ENCODE assay signal across 8 cellular contexts in genomic region chr3:108090066-108090700, GRCh38. TPM values are rescaled to one million over a fixed set of nuclear protein-coding genes. Genes with fewer than 3 reads are reported as not detected.
A peak's percentile ranks its signal among the peaks of the same experiment; 100 is the strongest.
DNase-seq lines count a peak whose midpoint lies in the region; ATAC-seq and TF ChIP-seq lines count a peak whose summit lies in the region.

No MANE protein-coding gene starts in this region.

- H2AK5ac ChIP-seq in mesenchymal stem cell (ENCODE audit: low read length, severe bottlenecking) = no peak overlapping the region

- peak overlapping the region; percentile 63 to 93 for H3K4ac ChIP-seq in mesenchymal stem cell (ENCODE audit: low read depth in 1 of 2, low read length in 2 of 2)

- H3K36me3 Mint-ChIP-seq in activated CD4-positive, alpha-beta memory T cell treated with anti-CD3 and anti-CD28 coated beads, Interleukin-2, amount 10 ng/mL, durations not matched to agents 7 days and 5 days (ENCODE audit: low read depth) = peaks cover 25% of the 10 kb centered on the region

- H3K9me3 ChIP-seq in HCT116 (ENCODE audit: control insufficient read depth in 1 of 2, insufficient read depth in 1 of 2, low read depth in 1 of 2, low read length in 2 of 2) = no peaks in the 10 kb centered on the region
- H3K9me3 ChIP-seq in mesenchymal stem cell (ENCODE audit: control insufficient read depth, low read length) = no peaks in the 10 kb centered on the region

- H3K4me1 ChIP-seq in HCT116 (ENCODE audit: control insufficient read depth in 1 of 2, insufficient read depth in 2 of 2, low read length in 2 of 2) = peaks cover 0 to 19% of the 10 kb centered on the region in 2 experiments; a peak in 2 of 4 replicates
- H3K4me1 ChIP-seq in mesenchymal stem cell (ENCODE audit: control insufficient read depth, insufficient read depth, low read depth, low read length) = peaks cover 5% of the 10 kb centered on the region

- peak overlapping the region; percentile 57; the same call in 1 of the 2 replicates for H3K27ac ChIP-seq in HCT116 (ENCODE audit: low read depth, low read length)
- H3K27ac ChIP-seq in mesenchymal stem cell (ENCODE audit: low read length, poor library complexity, severe bottlenecking) = no peak overlapping the region

- POLR2A ChIA-PET in HCT116 (lab: Charles Lee) = interaction anchor here (1.4 kb wide), 1 partner anchor 370 kb away, joined by 3 read pairs; no protein-coding TSS in a partner anchor
- POLR2A ChIA-PET in activated CD4-positive, alpha-beta memory T cell treated with anti-CD3 and anti-CD28 coated beads, Interleukin-2, amount 10 ng/mL, durations not matched to agents 7 days and 5 days (lab: Charles Lee) = interaction anchor here (0.6 to 10.5 kb wide), 25 partner anchors 10 to 732 kb away, joined by 3 to 259 read pairs (median 5); partner anchors contain the start of genes IFT57 and TRAT1

- H4K8ac ChIP-seq in mesenchymal stem cell (ENCODE audit: low read length) = peak overlapping the region; percentile 65

- H3K27me3 Mint-ChIP-seq in activated CD4-positive, alpha-beta memory T cell treated with anti-CD3 and anti-CD28 coated beads, Interleukin-2, amount 10 ng/mL, durations not matched to agents 7 days and 5 days = no peaks in the 10 kb centered on the region

- peak; percentile 52 for DNase-seq in ELF-1 (ENCODE audit: low read depth, low spot score)
- no peak for DNase-seq in HCT116 (ENCODE audit: low read depth, low spot score)
- DNase-seq in NCI-H2029 treated with DMSO at 0.1 percent for 48 hours (lab: John Stamatoyannopoulos, UW) = peak; percentile 28
- DNase-seq in activated CD4-positive, alpha-beta memory T cell treated with anti-CD3 and anti-CD28 coated beads, Interleukin-2, amount 10 ng/mL, durations not matched to agents 7 days and 5 days = peak; percentile 61
- peak; percentile 37 for DNase-seq in effector CD8-positive, alpha-beta T cell (lab: John Stamatoyannopoulos, UW)
- peak; percentile 67 for DNase-seq in mesenchymal stem cell
- DNase-seq in stimulated activated CD8-positive, alpha-beta memory T cell treated with anti-CD3 and anti-CD28 coated beads, Interleukin-12 subunit alpha, Interleukin-12 subunit beta, amount 100 ng/mL, for 24 hours (ENCODE audit: extremely low read depth) = peak; percentile 24

- no peak for TF ChIP-seq RAD21 in HCT116 (IDR thresholded peaks at IDR 0.05; ENCODE audit: low read depth)

- H3K4me1 Mint-ChIP-seq in activated CD4-positive, alpha-beta memory T cell treated with anti-CD3 and anti-CD28 coated beads, Interleukin-2, amount 10 ng/mL, durations not matched to agents 7 days and 5 days = peaks cover 25% of the 10 kb centered on the region

- peak overlapping the region; percentile 86 for H2BK15ac ChIP-seq in mesenchymal stem cell (ENCODE audit: low read depth, poor library complexity, severe bottlenecking)

- TSS peak; percentile 39 for BruUV-seq in HCT116 (replicated peaks; lab: Mats Ljungman, UMichigan)

- no peak for TF ChIP-seq POLR2A in HCT116 (IDR thresholded peaks at IDR 0.05; ENCODE audit: borderline replicate concordance, extremely low read depth, insufficient read depth, insufficient read length)

- H3K79me2 ChIP-seq in HCT116 (ENCODE audit: insufficient read depth, low read length) = peaks cover 23% of the 10 kb centered on the region

- no peak overlapping the region for H4K91ac ChIP-seq in mesenchymal stem cell (ENCODE audit: low read length)

- H3K4me3 Mint-ChIP-seq in activated CD4-positive, alpha-beta memory T cell treated with anti-CD3 and anti-CD28 coated beads, Interleukin-2, amount 10 ng/mL, durations not matched to agents 7 days and 5 days = peak overlapping the region; percentile 99

- H2BK5ac ChIP-seq in mesenchymal stem cell (ENCODE audit: low read depth, low read length, poor library complexity, severe bottlenecking) = no peak overlapping the region

- H3K27me3 ChIP-seq in HCT116 (ENCODE audit: insufficient read depth, low read length) (no peaks in the 10 kb centered on the region), mesenchymal stem cell (ENCODE audit: control insufficient read depth in 1 of 2, insufficient read depth in 1 of 2, low read length in 2 of 2) (no peaks in the 10 kb centered on the region)

- H3K27ac Mint-ChIP-seq in activated CD4-positive, alpha-beta memory T cell treated with anti-CD3 and anti-CD28 coated beads, Interleukin-2, amount 10 ng/mL, durations not matched to agents 7 days and 5 days = peak overlapping the region; percentile 99

- H2AFZ ChIP-seq in HCT116 (ENCODE audit: low read depth, low read length, poor library complexity, severe bottlenecking) (no peak overlapping the region), mesenchymal stem cell (ENCODE audit: low read depth, low read length) (peak overlapping the region; percentile 95)

- H2BK12ac ChIP-seq in mesenchymal stem cell (ENCODE audit: low read length in 2 of 2) = peak overlapping the region in 1 of 2 experiments; percentile 74

- peaks cover 3% of the 10 kb centered on the region for H3K9me3 Mint-ChIP-seq in activated CD4-positive, alpha-beta memory T cell treated with anti-CD3 and anti-CD28 coated beads, Interleukin-2, amount 10 ng/mL, durations not matched to agents 7 days and 5 days

- H3K79me1 ChIP-seq in mesenchymal stem cell (replicated peaks; ENCODE audit: low read length, poor library complexity, severe bottlenecking) = peaks cover 10% of the 10 kb centered on the region

- CTCF ChIA-PET in HCT116 (lab: Charles Lee) = no interaction called here
- CTCF ChIA-PET in activated CD4-positive, alpha-beta memory T cell treated with anti-CD3 and anti-CD28 coated beads, Interleukin-2, amount 10 ng/mL, durations not matched to agents 7 days and 5 days (lab: Charles Lee) = interaction anchor here (0.6 to 1.4 kb wide), 6 partner anchors 28 to 225 kb away, joined by 4 read pairs; no protein-coding TSS in a partner anchor

- peak overlapping the region; percentile 19 to 98 for H3K14ac ChIP-seq in mesenchymal stem cell (ENCODE audit: low read length in 2 of 2)

- H4K20me1 ChIP-seq in HCT116 (ENCODE audit: insufficient read depth) = no peaks in the 10 kb centered on the region

- H3K4me2 ChIP-seq in HCT116 (ENCODE audit: low read length) = peak overlapping the region; percentile 83
- peak overlapping the region; percentile 58 for H3K4me2 ChIP-seq in mesenchymal stem cell (ENCODE audit: low read length, poor library complexity, severe bottlenecking)

- H3K4me3 ChIP-seq in HCT116 (replicated peaks in 1 of 2; ENCODE audit: low read depth in 1 of 2, low read length in 2 of 2) = peak overlapping the region; percentile 67 to 72
- H3K4me3 ChIP-seq in mesenchymal stem cell (ENCODE audit: insufficient read depth in 1 of 2, low read depth in 1 of 2, low read length in 2 of 2) = peak overlapping the region; percentile 94 to 97

- H3K23ac ChIP-seq in mesenchymal stem cell (ENCODE audit: low read length in 2 of 2) = peak overlapping the region in 1 of 2 experiments; percentile 16

- no peaks in the 10 kb centered on the region for H3K9me2 ChIP-seq in HCT116 (ENCODE audit: insufficient read depth)

- ATAC-seq in HCT116 (peak; percentile 23), GM18861 (IDR thresholded peaks at IDR 0.05; ENCODE audit: unreplicated experiment) (no peak)

- intact Hi-C loops in HCT116 (cut with micrococcal nuclease) = loop anchor here (5.0 kb wide), 1 partner anchor 163 kb away; no protein-coding TSS in a partner anchor

- RAD21 ChIA-PET in HCT116 (lab: Charles Lee; ENCODE audit: low non-redundant PET in 1 of 2, low total read pairs in 2 of 2, uncharacterized antibody in 2 of 2, unreplicated experiment in 2 of 2) = no interaction called here

- H3K9ac ChIP-seq in HCT116 (ENCODE audit: low read length) (peak overlapping the region; percentile 77), mesenchymal stem cell (ENCODE audit: low read length) (peak overlapping the region; percentile 94)

- peak overlapping the region; percentile 79 to 100 for H3K18ac ChIP-seq in mesenchymal stem cell (ENCODE audit: low read depth in 1 of 2, low read length in 2 of 2)

- H2BK120ac ChIP-seq in mesenchymal stem cell (ENCODE audit: low read depth, low read length) = peak overlapping the region; percentile 9

- H3K36me3 ChIP-seq in HCT116 (ENCODE audit: control insufficient read depth in 1 of 2, insufficient read depth in 2 of 2, low read length in 2 of 2) (no peaks in the 10 kb centered on the region), mesenchymal stem cell (ENCODE audit: control insufficient read depth in 1 of 2, insufficient read depth in 2 of 2, low read depth in 1 of 2, low read length in 2 of 2) (peaks cover 0 to 3% of the 10 kb centered on the region in 2 experiments)

- WGBS in mesenchymal stem cell = 3% methylated on average over 16 of the region's 29 CpGs

- TF ChIP-seq CTCF in HCT116 (IDR thresholded peaks at IDR 0.05 in 2 of 3, conservative IDR thresholded peaks at IDR 0.05 in 1 of 3; ENCODE audit: borderline replicate concordance in 1 of 3, insufficient read depth in 1 of 3, low read depth in 2 of 3, low read length in 2 of 3) = no peak

TF ChIP-seq in HCT116, 20 proteins besides CTCF, POLR2A, EP300 and RAD21:
- TF ChIP-seq TCF7L2 (IDR thresholded peaks at IDR 0.05; ENCODE audit: borderline replicate concordance, extremely low read depth, insufficient read depth, insufficient read length) = no peak
- no peak for TF ChIP-seq ZFX (IDR thresholded peaks at IDR 0.05)
- TF ChIP-seq YY1 (IDR thresholded peaks at IDR 0.05; ENCODE audit: extremely low read depth, insufficient replicate concordance, low read depth, low read length) = no peak
- TF ChIP-seq EGR1 (IDR thresholded peaks at IDR 0.05; ENCODE audit: low read depth) = no peak

RNA-seq across cellular contexts. Expression of gene CD47, which starts 0.6 kb away (rescaled TPM):
- 42.5 TPM for total RNA-seq in HCT116 (2021; ENCODE audit: unreplicated experiment)
- 21.6 and 26.0 TPM in 2 replicates for polyA plus RNA-seq in HCT116 (2012)
- 100 to 1,000 TPM; 153 to 161 TPM for total RNA-seq in activated CD4-positive, alpha-beta memory T cell treated with anti-CD3 and anti-CD28 coated beads, Interleukin-2, amount 10 ng/mL, durations not matched to agents 7 days and 5 days
- 52.7 TPM for polyA plus RNA-seq in mesenchymal stem cell (2013, experiment 1 of 2)
- 59.2 TPM for polyA plus RNA-seq in mesenchymal stem cell (2013, experiment 2 of 2)
